In genomic region chr9:89675403-89675771, GRCh38 we compare ENCODE assay signal across 18 cellular contexts.
DNase-seq lines count a peak whose midpoint lies in the region; ATAC-seq and TF ChIP-seq lines count a peak whose summit lies in the region.
"Had no signal": no experiment of that assay in that cellular context is flagged by ENCODE, and none has a peak within 500 bp of the region (broad histone marks: within the 10 kb centered on the region; RNA-seq: fewer than 3 reads in every experiment).

No MANE protein-coding gene starts in this region.

- TF ChIP-seq CTCF in glutamatergic neuron (IDR thresholded peaks at IDR 0.05; ENCODE audit: partially characterized antibody, unreplicated experiment) (no peak), upper lobe of right lung (IDR thresholded peaks at IDR 0.05) (no peak), GM20000 (IDR thresholded peaks at IDR 0.05; ENCODE audit: extremely low read depth, missing control alignments) (no peak)

- H3K27me3 ChIP-seq in upper lobe of right lung, result no peaks in the 10 kb centered on the region
- H3K27me3 ChIP-seq: sigmoid colon had no signal

- H3K4me1 ChIP-seq in upper lobe of right lung, result peaks cover 16% of the 10 kb centered on the region

- H3K36me3 Mint-ChIP-seq in glutamatergic neuron (ENCODE audit: unreplicated experiment), result no peaks in the 10 kb centered on the region
- H3K36me3 Mint-ChIP-seq: activated CD4-positive, alpha-beta memory T cell treated with anti-CD3 and anti-CD28 coated beads for 36 hours; CD8-positive, alpha-beta memory T cell had no signal

- ATAC-seq in upper lobe of right lung (peak; percentile 6), GM19463 (IDR thresholded peaks at IDR 0.05; ENCODE audit: unreplicated experiment) (no peak)
- ATAC-seq: Panc1 had no signal

- H3K27ac ChIP-seq in upper lobe of right lung, result no peak overlapping the region
- H3K27ac ChIP-seq: 22Rv1, sigmoid colon had no signal

- H3K4me3 ChIP-seq in upper lobe of right lung, result no peak overlapping the region
- H3K4me3 ChIP-seq: sigmoid colon had no signal

- DNase-seq in NCI-H146 (lab: John Stamatoyannopoulos, UW), result peak; percentile 84
- no peak for DNase-seq in NCI-H146 treated with DMSO at 0.1 percent for 48 hours (lab: John Stamatoyannopoulos, UW; ENCODE audit: unreplicated experiment)
- DNase-seq in glutamatergic neuron, result peak; percentile 82
- peak; percentile 24 for DNase-seq in myocyte (ENCODE audit: low read depth)
- DNase-seq in upper lobe of right lung, result no peak
- DNase-seq in GM20000 (ENCODE audit: low spot score), result no peak
- no peak for DNase-seq in activated gamma-delta T cell treated with Interleukin-2 at 50 U/mL for 16 hours
- DNase-seq: activated CD4-positive, alpha-beta memory T cell treated with anti-CD3 and anti-CD28 coated beads for 36 hours; activated naive CD4-positive, alpha-beta T cell; CD8-positive, alpha-beta memory T cell; GF-D8; HFFc6; sigmoid colon had no signal

- peaks cover 18% of the 10 kb centered on the region for H3K9me3 Mint-ChIP-seq in glutamatergic neuron (ENCODE audit: unreplicated experiment)
- H3K9me3 Mint-ChIP-seq: activated CD4-positive, alpha-beta memory T cell treated with anti-CD3 and anti-CD28 coated beads for 36 hours had no signal

- intact Hi-C loops in upper lobe of right lung (cut with DNase I), result no loop called here

- peaks cover 56% of the 10 kb centered on the region for H3K4me1 Mint-ChIP-seq in glutamatergic neuron (ENCODE audit: low read depth, unreplicated experiment)
- H3K4me1 Mint-ChIP-seq: CD8-positive, alpha-beta memory T cell; memory B cell had no signal

- no peaks in the 10 kb centered on the region for H3K9me3 ChIP-seq in upper lobe of right lung
- H3K9me3 ChIP-seq: sigmoid colon had no signal

- peak overlapping the region; percentile 97 for H3K27ac Mint-ChIP-seq in glutamatergic neuron (ENCODE audit: unreplicated experiment)
- H3K27ac Mint-ChIP-seq: activated CD4-positive, alpha-beta memory T cell treated with anti-CD3 and anti-CD28 coated beads for 36 hours; CD8-positive, alpha-beta memory T cell; HFFc6; memory B cell; T-helper 2 cell treated with Interferon-gamma antibody and Interleukin-4, amounts not matched to agents 5 μg/mL and 100 μg/mL, for 36 hours had no signal

- peak overlapping the region; percentile 69 for H3K4me3 Mint-ChIP-seq in glutamatergic neuron (ENCODE audit: unreplicated experiment)
- H3K4me3 Mint-ChIP-seq: activated CD4-positive, alpha-beta memory T cell treated with anti-CD3 and anti-CD28 coated beads for 36 hours; CD8-positive, alpha-beta memory T cell; HFFc6; memory B cell; T-helper 2 cell treated with Interferon-gamma antibody and Interleukin-4, amounts not matched to agents 5 μg/mL and 100 μg/mL, for 36 hours had no signal

- H3K27me3 Mint-ChIP-seq in glutamatergic neuron (ENCODE audit: unreplicated experiment), result peaks cover 17% of the 10 kb centered on the region
- H3K27me3 Mint-ChIP-seq: activated CD4-positive, alpha-beta memory T cell treated with anti-CD3 and anti-CD28 coated beads for 36 hours; CD8-positive, alpha-beta memory T cell had no signal

- H3K36me3 ChIP-seq in upper lobe of right lung, result no peaks in the 10 kb centered on the region
- H3K36me3 ChIP-seq: sigmoid colon had no signal

Comparison
In these comparisons a context has a peak if more than half of its experiments do, and no peak if none do; other contexts are left out.
1. DNase-seq: peak in NCI-H146 (single experiment), glutamatergic neuron (single experiment) and myocyte (single experiment); none in NCI-H146 treated with DMSO at 0.1 percent for 48 hours (single experiment), upper lobe of right lung (single experiment), GM20000 (single experiment) and activated gamma-delta T cell treated with Interleukin-2 at 50 U/mL for 16 hours (single experiment).